ENCODE assay signal across 2 cellular contexts in the genomic region with DNA sequence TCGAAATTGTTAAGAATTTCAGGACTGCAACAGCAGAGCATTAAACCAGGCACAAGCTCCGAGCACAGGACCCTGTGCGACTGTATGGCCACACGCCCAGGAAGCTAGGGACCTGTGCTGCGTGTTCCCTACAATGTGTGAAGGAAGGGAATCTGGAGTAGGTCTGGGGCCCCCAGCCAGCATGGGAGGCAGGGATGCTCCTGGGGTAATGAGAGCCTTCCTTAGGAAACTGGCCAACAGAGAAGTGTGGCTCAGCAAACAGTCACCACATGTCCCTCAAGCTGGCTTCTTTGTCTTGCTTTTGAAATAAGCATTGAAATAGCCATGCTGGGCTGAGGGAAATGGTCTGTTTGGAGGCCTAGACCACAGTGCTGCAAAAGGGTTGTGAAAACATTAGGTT.
TF ChIP-seq lines count a peak whose summit lies in the region.

No MANE protein-coding gene starts in this region.

TF ChIP-seq in GM12891, 5 proteins besides CTCF, POLR2A, EP300 and RAD21:
- no peak for TF ChIP-seq PAX5 (IDR thresholded peaks at IDR 0.05; ENCODE audit: insufficient read depth, low read length, severe bottlenecking)
- TF ChIP-seq TAF1 (IDR thresholded peaks at IDR 0.05; ENCODE audit: low read depth, low read length) = no peak
- no peak for TF ChIP-seq SPI1 (IDR thresholded peaks at IDR 0.05; ENCODE audit: low read depth, low read length)
- no peak for TF ChIP-seq POLR2AphosphoS5 (IDR thresholded peaks at IDR 0.05; ENCODE audit: low read depth, low read length)
- no peak for TF ChIP-seq POU2F2 (IDR thresholded peaks at IDR 0.05; ENCODE audit: low read depth, low read length)
TF ChIP-seq in GM12891: peak in this region for 0.

TF ChIP-seq in H1, 55 proteins besides CTCF, POLR2A, EP300 and RAD21:
- TF ChIP-seq BACH1 (IDR thresholded peaks at IDR 0.05; ENCODE audit: low read length) = no peak
- no peak for TF ChIP-seq SIRT6 (IDR thresholded peaks at IDR 0.05; ENCODE audit: low read length)
- TF ChIP-seq POLR2AphosphoS5 (IDR thresholded peaks at IDR 0.05; ENCODE audit: low read depth, low read length) = no peak
- no peak for TF ChIP-seq MAFK (IDR thresholded peaks at IDR 0.05; ENCODE audit: low read depth, low read length)
- TF ChIP-seq, protein P1, sequence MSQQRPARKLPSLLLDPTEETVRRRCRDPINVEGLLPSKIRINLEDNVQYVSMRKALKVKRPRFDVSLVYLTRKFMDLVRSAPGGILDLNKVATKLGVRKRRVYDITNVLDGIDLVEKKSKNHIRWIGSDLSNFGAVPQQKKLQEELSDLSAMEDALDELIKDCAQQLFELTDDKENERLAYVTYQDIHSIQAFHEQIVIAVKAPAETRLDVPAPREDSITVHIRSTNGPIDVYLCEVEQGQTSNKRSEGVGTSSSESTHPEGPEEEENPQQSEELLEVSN (IDR thresholded peaks at IDR 0.05) = no peak
- no peak for TF ChIP-seq TCF12 (IDR thresholded peaks at IDR 0.05; ENCODE audit: low read depth, low read length)
- no peak for TF ChIP-seq TAF1 (IDR thresholded peaks at IDR 0.05; ENCODE audit: low read depth, low read length)
- TF ChIP-seq SIX5 (IDR thresholded peaks at IDR 0.05; ENCODE audit: low read depth, low read length) = no peak
- TF ChIP-seq NANOG (IDR thresholded peaks at IDR 0.05; ENCODE audit: insufficient read depth, low read depth, low read length, poor library complexity, severe bottlenecking) = no peak
